8 cellular contexts compared by ENCODE assay signal in genomic region chr7:127809285-127809702, GRCh38.
DNase-seq lines count a peak whose midpoint lies in the region; TF ChIP-seq lines count a peak whose summit lies in the region.

No MANE protein-coding gene starts in this region.

- no peaks in the 10 kb centered on the region for H3K27me3 Mint-ChIP-seq in activated naive CD4-positive, alpha-beta T cell treated with anti-CD3 and anti-CD28 coated beads for 36 hours (ENCODE audit: low read depth)

- H3K36me3 Mint-ChIP-seq in activated naive CD4-positive, alpha-beta T cell treated with anti-CD3 and anti-CD28 coated beads for 36 hours (ENCODE audit: low read depth): peaks cover 36% of the 10 kb centered on the region

- no peak overlapping the region for H3K4me3 Mint-ChIP-seq in activated naive CD4-positive, alpha-beta T cell treated with anti-CD3 and anti-CD28 coated beads for 36 hours

- no peak for TF ChIP-seq CTCF in epithelial cell of esophagus (IDR thresholded peaks at IDR 0.05; ENCODE audit: insufficient read depth, low read depth, low read length, missing control alignments)

- H3K4me3 ChIP-seq in epithelial cell of esophagus (ENCODE audit: low read length): no peak overlapping the region

- CTCF ChIA-PET in activated naive CD4-positive, alpha-beta T cell treated with anti-CD3 and anti-CD28 coated beads for 36 hours (lab: Charles Lee): interaction anchor here (1.2 kb wide), 1 partner anchor 17 kb away, joined by 4 read pairs; no protein-coding TSS in a partner anchor

- no peak overlapping the region for H3K27ac Mint-ChIP-seq in activated naive CD4-positive, alpha-beta T cell treated with anti-CD3 and anti-CD28 coated beads for 36 hours

- H3K4me1 Mint-ChIP-seq in activated naive CD4-positive, alpha-beta T cell treated with anti-CD3 and anti-CD28 coated beads for 36 hours (ENCODE audit: low read depth): peaks cover 18% of the 10 kb centered on the region

- intact Hi-C loops in activated naive CD4-positive, alpha-beta T cell treated with anti-CD3 and anti-CD28 coated beads for 36 hours (cut with micrococcal nuclease): no loop called here

- no peaks in the 10 kb centered on the region for H3K9me3 Mint-ChIP-seq in activated naive CD4-positive, alpha-beta T cell treated with anti-CD3 and anti-CD28 coated beads for 36 hours

- DNase-seq in activated CD4-positive, alpha-beta T cell treated with anti-CD3 and anti-CD28 coated beads, Interleukin-2, amount 50 U/mL, for 48 hours: peak; percentile 7 to 12
- DNase-seq in activated CD4-positive, alpha-beta T cell treated with anti-CD3 and anti-CD28 coated beads, Interleukin-2, amount 50 U/mL, for 1 hour: no peak
- DNase-seq in NCI-H524 (lab: John Stamatoyannopoulos, UW) (peak; percentile 85 to 96), epithelial cell of esophagus (ENCODE audit: low read depth) (peak; percentile 95), putamen (ENCODE audit: low spot score) (peak; percentile 31), NCI-H2029 (lab: John Stamatoyannopoulos, UW) (no peak)
- DNase-seq in activated naive CD4-positive, alpha-beta T cell treated with anti-CD3 and anti-CD28 coated beads for 36 hours: no peak
- DNase-seq in activated naive CD4-positive, alpha-beta T cell (lab: John Stamatoyannopoulos, UW): no peak

Comparison
In these comparisons a context has a peak if more than half of its experiments do, and no peak if none do; other contexts are left out.
1. DNase-seq: peak in activated CD4-positive, alpha-beta T cell treated with anti-CD3 and anti-CD28 coated beads, Interleukin-2, amount 50 U/mL, for 48 hours (2 of 2), NCI-H524 (2 of 2), epithelial cell of esophagus (single experiment) and putamen (single experiment); none in activated CD4-positive, alpha-beta T cell treated with anti-CD3 and anti-CD28 coated beads, Interleukin-2, amount 50 U/mL, for 1 hour (single experiment), NCI-H2029 (single experiment), activated naive CD4-positive, alpha-beta T cell treated with anti-CD3 and anti-CD28 coated beads for 36 hours (single experiment) and activated naive CD4-positive, alpha-beta T cell (0 of 4).